Comparison of ENCODE assay signal across 1 cellular context in genomic region chr16:85812031-85812807, GRCh38.
A peak's percentile ranks its signal among the peaks of the same experiment; 100 is the strongest.
TF ChIP-seq lines count a peak whose summit lies in the region.

No MANE protein-coding gene starts in this region.

TF ChIP-seq in endothelial cell of umbilical vein, 7 proteins besides CTCF, POLR2A, EP300 and RAD21:
- TF ChIP-seq POLR2AphosphoS5 (IDR thresholded peaks at IDR 0.05; ENCODE audit: insufficient read depth, low read depth, low read length): no peak
- TF ChIP-seq GATA2 (IDR thresholded peaks at IDR 0.05; ENCODE audit: insufficient read depth, insufficient read length, low read depth, low read length): no peak
- peak; percentile 38 for TF ChIP-seq EZH2 (IDR thresholded peaks at IDR 0.05; ENCODE audit: borderline replicate concordance, low read depth, low read length, severe bottlenecking)
- TF ChIP-seq JUN (IDR thresholded peaks at IDR 0.05; ENCODE audit: borderline replicate concordance, insufficient read depth, insufficient read length, low read depth): no peak
